Comparison of ENCODE assay signal across 8 cellular contexts in the genomic region with DNA sequence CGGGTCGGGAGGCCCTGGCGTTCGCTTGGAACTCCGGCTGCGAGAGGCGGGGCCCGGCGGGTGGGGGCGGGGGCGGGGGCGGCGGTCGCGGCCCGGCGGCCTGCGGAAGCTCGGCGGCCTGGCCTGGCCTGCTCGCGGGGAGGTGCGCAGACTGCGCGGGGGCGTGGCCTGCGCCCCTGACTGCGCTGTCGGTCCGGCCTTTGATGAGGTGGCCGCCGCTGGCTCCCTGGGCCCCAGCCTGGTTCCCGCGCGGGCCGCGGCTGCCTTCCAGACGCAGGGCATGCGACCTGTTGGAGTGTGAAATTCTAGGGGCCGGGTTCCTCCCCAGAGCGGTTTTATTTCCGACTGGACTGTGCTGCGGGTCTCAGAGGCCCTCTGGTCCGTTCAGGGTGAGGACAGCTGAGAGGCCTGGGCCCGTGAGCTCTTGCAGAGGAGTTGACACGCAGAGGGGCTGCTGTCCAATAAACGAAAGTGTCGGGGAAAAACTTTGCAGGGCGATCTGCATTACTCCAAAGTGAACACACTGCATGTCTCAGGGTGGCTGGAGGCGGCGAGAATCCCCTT. TPM values are rescaled to one million over a fixed set of nuclear protein-coding genes. Genes with fewer than 3 reads are reported as not detected.
A peak's percentile ranks its signal among the peaks of the same experiment; 100 is the strongest.
DNase-seq lines count a peak whose midpoint lies in the region; ATAC-seq, FAIRE-seq and TF ChIP-seq lines count a peak whose summit lies in the region.

No MANE protein-coding gene starts in this region.

- H3K79me2 ChIP-seq in SU-DHL-6 (ENCODE audit: insufficient read depth, low read length) = peaks cover 29% of the 10 kb centered on the region

- no peaks in the 10 kb centered on the region for H3K36me3 ChIP-seq in SU-DHL-6 (ENCODE audit: low read length)
- peaks cover 12% of the 10 kb centered on the region for H3K36me3 ChIP-seq in left ventricle myocardium inferior
- peaks cover 0 to 8% of the 10 kb centered on the region in 2 donors for H3K36me3 ChIP-seq in prostate gland

- no peaks in the 10 kb centered on the region for H4K20me1 ChIP-seq in SU-DHL-6 (ENCODE audit: low read depth, low read length)

- peaks cover 8% of the 10 kb centered on the region for H3F3A ChIP-seq in SU-DHL-6 (ENCODE audit: insufficient read depth)

- 1% methylated on average over 19 of the region's 51 CpGs for WGBS in prostate gland

- intact Hi-C loops in left ventricle myocardium inferior (cut with micrococcal nuclease) = no loop called here
- intact Hi-C loops in prostate gland (cut with DNase I) = loop anchor here (2.0 kb wide), 1 partner anchor 20 kb away; a partner anchor contains a TSS

- H3K4me1 ChIP-seq in left ventricle myocardium inferior (peaks cover 57% of the 10 kb centered on the region), prostate gland (replicated peaks) (peaks cover 4% of the 10 kb centered on the region)

- DNase-seq in GF-D8 (lab: John Stamatoyannopoulos, UW) = peak; percentile 54
- DNase-seq in KG1 (lab: John Stamatoyannopoulos, UW) = peak; percentile 80
- peak; percentile 45 for DNase-seq in amniotic stem cell (lab: John Stamatoyannopoulos, UW)
- DNase-seq in left ventricle myocardium inferior = peak; percentile 86
- peak; percentile 75 for DNase-seq in prostate gland (ENCODE audit: low spot score)
- DNase-seq in urothelium cell line (ENCODE audit: low spot score) = peak; percentile 98

- no peaks in the 10 kb centered on the region for H3K9me2 ChIP-seq in SU-DHL-6 (replicated peaks; ENCODE audit: insufficient read depth, low read length)

- H3K9me3 ChIP-seq in SU-DHL-6 (ENCODE audit: insufficient read depth, low read length) = no peaks in the 10 kb centered on the region
- no peaks in the 10 kb centered on the region for H3K9me3 ChIP-seq in left ventricle myocardium inferior (replicated peaks)
- H3K9me3 ChIP-seq in prostate gland = no peaks in the 10 kb centered on the region

- peak overlapping the region; percentile 42 for H2AFZ ChIP-seq in SU-DHL-6 (ENCODE audit: low read depth, low read length, severe bottlenecking)

- peak overlapping the region; percentile 86 for H3K4me2 ChIP-seq in SU-DHL-6 (ENCODE audit: low read depth, low read length, poor library complexity, severe bottlenecking)

- TF ChIP-seq CTCF in SU-DHL-6 (IDR thresholded peaks at IDR 0.05; ENCODE audit: insufficient read depth, low read length, poor library complexity, severe bottlenecking) = no peak
- TF ChIP-seq CTCF in left ventricle myocardium inferior (IDR thresholded peaks at IDR 0.05; ENCODE audit: borderline replicate concordance) = no peak
- TF ChIP-seq CTCF in prostate gland (IDR thresholded peaks at IDR 0.05) = no peak

- H3K4me3 ChIP-seq in SU-DHL-6 (ENCODE audit: insufficient read depth, low read length, poor library complexity, severe bottlenecking) = peak overlapping the region; percentile 74
- H3K4me3 ChIP-seq in left ventricle myocardium inferior = peak overlapping the region; percentile 98
- H3K4me3 ChIP-seq in prostate gland = peak overlapping the region; percentile 97 to 98

- peak; percentile 13 for FAIRE-seq in urothelium cell line (lab: Jason Lieb, UNC)

- H3K9ac ChIP-seq in SU-DHL-6 (ENCODE audit: low read length) = peak overlapping the region; percentile 86

- peak; percentile 70 for ATAC-seq in GM21786 (IDR thresholded peaks at IDR 0.05; ENCODE audit: unreplicated experiment)

- H3K27me3 ChIP-seq in SU-DHL-6 (ENCODE audit: low read length) = no peaks in the 10 kb centered on the region
- H3K27me3 ChIP-seq in left ventricle myocardium inferior (ENCODE audit: low read depth) = no peaks in the 10 kb centered on the region
- H3K27me3 ChIP-seq in prostate gland (replicated peaks; ENCODE audit: insufficient read depth) = no peaks in the 10 kb centered on the region

- peak; percentile 39 for TF ChIP-seq POLR2A in prostate gland (IDR thresholded peaks at IDR 0.05)

- H3K27ac ChIP-seq in SU-DHL-6 (ENCODE audit: low read depth, low read length) (peak overlapping the region; percentile 75), left ventricle myocardium inferior (replicated peaks) (peak overlapping the region; percentile 100), prostate gland (peak overlapping the region; percentile 99 to 100)

RNA-seq across cellular contexts. Expression of a gene that starts 0.6 kb away (rescaled TPM):
- total RNA-seq in left ventricle myocardium inferior (52.5 TPM), prostate gland (10 to 100 TPM; 42.9 to 83.4 TPM)

RNA-seq across cellular contexts. Expression of a gene that starts 13.1 kb away (rescaled TPM):
- total RNA-seq in left ventricle myocardium inferior (0.63 TPM), prostate gland (100 to 1,000 TPM in 1 of 2 donors, 10 to 100 TPM in 1; 31.4 to 147 TPM)

RNA-seq across cellular contexts. Expression of a gene that starts 19.7 kb away (rescaled TPM):
- total RNA-seq in left ventricle myocardium inferior = 34.4 TPM
- total RNA-seq in prostate gland = 10 to 100 TPM; 57.2 to 65.4 TPM

RNA-seq across cellular contexts. Expression of a gene that starts 48.5 kb away (rescaled TPM):
- 6.7 TPM for total RNA-seq in left ventricle myocardium inferior
- total RNA-seq in prostate gland = 10 to 100 TPM in 1 of 2 donors, 1 to 10 TPM in 1; 9.0 to 22.0 TPM

RNA-seq across cellular contexts. Expression of a gene that starts 58.6 kb away (rescaled TPM):
- total RNA-seq in left ventricle myocardium inferior (58.9 TPM), prostate gland (100 to 1,000 TPM; 127 to 134 TPM)

Comparison
In these comparisons a context has a peak if more than half of its experiments do, and no peak if none do; other contexts are left out.
1. Peak in every context shown above with its lines: DNase-seq, ATAC-seq, H3K4me3 ChIP-seq and H3K27ac ChIP-seq.
2. DNase-seq: peak in every context shown above with its lines; median percentile 98 in urothelium cell line; 86 in left ventricle myocardium inferior; 80 in KG1; 75 in prostate gland; 54 in GF-D8; 45 in amniotic stem cell.
3. RNA of a gene that starts 13.1 kb away (total RNA-seq): 31.4 to 147 TPM in prostate gland; 0.63 TPM in left ventricle myocardium inferior (single experiment); every median in the first group is over 10 times any median in the second.